In the genomic region with DNA sequence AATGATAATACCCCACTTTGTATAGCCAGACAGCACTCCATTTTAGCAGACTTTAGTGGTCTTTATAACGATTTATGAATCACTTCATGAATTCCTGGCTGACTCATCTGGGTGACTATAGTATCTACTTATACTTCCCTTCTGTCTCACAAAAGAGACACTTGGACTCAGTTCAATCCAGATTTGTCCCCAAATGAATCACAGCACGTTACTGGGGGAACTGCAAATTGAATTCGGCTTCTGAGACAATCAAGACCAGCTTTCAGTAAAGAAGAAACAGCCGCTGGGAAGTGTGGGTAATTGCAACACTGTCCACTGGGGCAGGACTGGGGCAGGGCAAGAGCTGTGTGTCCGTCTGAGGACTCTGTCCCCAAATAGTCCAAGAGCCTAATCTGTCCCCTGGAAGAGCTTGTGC, we compare ENCODE assay signal across 11 cellular contexts.
DNase-seq lines count a peak whose midpoint lies in the region; ATAC-seq, FAIRE-seq and TF ChIP-seq lines count a peak whose summit lies in the region.
"Had no signal": no experiment of that assay in that cellular context is flagged by ENCODE, and none has a peak within 500 bp of the region (broad histone marks: within the 10 kb centered on the region; RNA-seq: fewer than 3 reads in every experiment).

No MANE protein-coding gene starts in this region.

- SMC1A ChIA-PET in GM12878 (lab: Charles Lee; ENCODE audit: uncharacterized antibody, unreplicated experiment), result no interaction called here

- H3K27ac ChIP-seq in GM12878 (ENCODE audit: control insufficient read depth, insufficient read depth) (no peak overlapping the region), tibial artery (peak overlapping the region in 1 of 2 donors; percentile 28)

- H3K4me3 Mint-ChIP-seq in activated CD4-positive, alpha-beta T cell treated with anti-CD3 and anti-CD28 coated beads for 36 hours, result no peak overlapping the region
- H3K4me3 Mint-ChIP-seq: B cell had no signal

- H3K4me3 ChIP-seq in GM12878 (no peak overlapping the region), tibial artery (no peak overlapping the region)

- peaks cover 12% of the 10 kb centered on the region for H3K4me1 Mint-ChIP-seq in activated CD4-positive, alpha-beta T cell treated with anti-CD3 and anti-CD28 coated beads for 36 hours
- H3K4me1 Mint-ChIP-seq: B cell had no signal

- no TSS peak for BruUV-seq in GM12878 (replicated peaks; lab: Mats Ljungman, UMichigan)

- H3K36me3 Mint-ChIP-seq in activated CD4-positive, alpha-beta T cell treated with anti-CD3 and anti-CD28 coated beads for 36 hours (ENCODE audit: low read depth), result no peaks in the 10 kb centered on the region

- FAIRE-seq in GM12878 (lab: Jason Lieb, UNC) (no peak), islet of Langerhans (lab: Jason Lieb, UNC) (peak; percentile 41)

- in situ Hi-C loops in GM12878 (cut with MboI), result no loop called here

- CTCF ChIA-PET in activated CD4-positive, alpha-beta T cell treated with anti-CD3 and anti-CD28 coated beads for 36 hours (lab: Charles Lee), result no interaction called here
- CTCF ChIA-PET in GM12878 (lab: Yijun Ruan, JAX), result no interaction called here

- intact Hi-C loops in activated CD4-positive, alpha-beta T cell treated with anti-CD3 and anti-CD28 coated beads for 36 hours (cut with DNase I, micrococcal nuclease), result no loop called here
- intact Hi-C loops in GM12878 (cut with micrococcal nuclease; ENCODE audit: unreplicated experiment), result no loop called here
- intact Hi-C loops in tibial artery (cut with DNase I; ENCODE audit: low total_unique reads), result no loop called here

- TF ChIP-seq POLR2A in GM12878 (IDR thresholded peaks at IDR 0.05; ENCODE audit: low read depth, low read length), result no peak

- H3K36me3 ChIP-seq in GM12878 (ENCODE audit: control insufficient read depth in 2 of 2, insufficient read depth in 2 of 2, low read length in 1 of 2), result no peaks in the 10 kb centered on the region
- H3K36me3 ChIP-seq in tibial artery, result no peaks in the 10 kb centered on the region

- TF ChIP-seq EP300 in GM12878 (IDR thresholded peaks at IDR 0.05; ENCODE audit: borderline replicate concordance in 1 of 2, control insufficient read depth in 1 of 2, low read depth in 2 of 2, low read length in 2 of 2), result no peak

- TF ChIP-seq CTCF in GM12878 (IDR thresholded peaks at IDR 0.05 in 2 of 3, conservative IDR thresholded peaks at IDR 0.05 in 1 of 3; ENCODE audit: control insufficient read depth in 2 of 3, extremely low read depth in 1 of 3, insufficient read depth in 1 of 3, low read depth in 3 of 3, low read length in 3 of 3), result no peak
- peak; percentile 15 to 25 for TF ChIP-seq CTCF in tibial artery (IDR thresholded peaks at IDR 0.05)

- H2AFZ ChIP-seq in GM12878 (ENCODE audit: control insufficient read depth, low read depth, low read length), result no peak overlapping the region

- H3K9me3 Mint-ChIP-seq in activated CD4-positive, alpha-beta T cell treated with anti-CD3 and anti-CD28 coated beads for 36 hours (ENCODE audit: low read depth), result no peaks in the 10 kb centered on the region

- POLR2A ChIA-PET in activated CD4-positive, alpha-beta T cell treated with anti-CD3 and anti-CD28 coated beads for 36 hours (lab: Charles Lee), result no interaction called here
- POLR2A ChIA-PET in GM12878 (lab: Charles Lee), result no interaction called here

- ATAC-seq in activated CD4-positive, alpha-beta T cell treated with anti-CD3 and anti-CD28 coated beads for 36 hours, result peak; percentile 64
- ATAC-seq in GM12878 (peak; percentile 57), GM21825 (IDR thresholded peaks at IDR 0.05; ENCODE audit: unreplicated experiment) (no peak)

- H3K27me3 ChIP-seq in GM12878 (replicated peaks in 1 of 2; ENCODE audit: control insufficient read depth in 2 of 2, insufficient read depth in 2 of 2, low read length in 1 of 2) (no peaks in the 10 kb centered on the region), tibial artery (no peaks in the 10 kb centered on the region)

- peaks cover 27% of the 10 kb centered on the region for H3K27me3 Mint-ChIP-seq in activated CD4-positive, alpha-beta T cell treated with anti-CD3 and anti-CD28 coated beads for 36 hours

- no peaks in the 10 kb centered on the region for H3K79me2 ChIP-seq in GM12878 (ENCODE audit: control insufficient read depth, insufficient read depth, low read length)

- 3% methylated on average over 5 of the region's 5 CpGs for WGBS in GM12878 (ENCODE audit: insufficient coverage, insufficient replicate concordance, low lambda C conversion rate, missing lambda C conversion rate)

- DNase-seq in activated CD4-positive, alpha-beta T cell treated with anti-CD3 and anti-CD28 coated beads for 36 hours, result peak; percentile 9
- DNase-seq in activated CD4-positive, alpha-beta T cell treated with anti-CD3 and anti-CD28 coated beads, Interleukin-2, amount 50 U/mL, for 48 hours, result no peak
- DNase-seq in GM12878 (ENCODE audit: low read depth, low spot score) (no peak), tibial artery (peak in 1 of 2 donors; percentile 28), NCI-H1694 (lab: John Stamatoyannopoulos, UW) (no peak)
- DNase-seq in central memory CD4-positive, alpha-beta T cell, result no peak
- DNase-seq: activated naive CD4-positive, alpha-beta T cell; NCI-H748 treated with DMSO at 0.1 percent for 48 hours had no signal

- RAD21 ChIA-PET in GM12878 (lab: Charles Lee; ENCODE audit: unreplicated experiment), result no interaction called here

- H3K4me1 ChIP-seq in GM12878 (ENCODE audit: control insufficient read depth, insufficient read depth, low read length), result no peaks in the 10 kb centered on the region
- H3K4me1 ChIP-seq in tibial artery, result peaks cover 0 to 14% (median 2%) of the 10 kb centered on the region in 4 donors

- H3K4me2 ChIP-seq in GM12878 (ENCODE audit: control insufficient read depth, insufficient read depth), result no peak overlapping the region

- no peaks in the 10 kb centered on the region for H4K20me1 ChIP-seq in GM12878 (ENCODE audit: control insufficient read depth, insufficient read depth)

- no peak overlapping the region for H3K27ac Mint-ChIP-seq in activated CD4-positive, alpha-beta T cell treated with anti-CD3 and anti-CD28 coated beads for 36 hours
- H3K27ac Mint-ChIP-seq: B cell had no signal

- no peaks in the 10 kb centered on the region for H3K9me3 ChIP-seq in GM12878 (replicated peaks; ENCODE audit: control insufficient read depth, insufficient read depth, low read length)
- H3K9me3 ChIP-seq in tibial artery, result no peaks in the 10 kb centered on the region

- no peak overlapping the region for H3K9ac ChIP-seq in GM12878 (ENCODE audit: control insufficient read depth, insufficient read depth, low read length)

- no peak for TF ChIP-seq RAD21 in GM12878 (IDR thresholded peaks at IDR 0.05; ENCODE audit: insufficient read depth, low read depth, low read length)

TF ChIP-seq in GM12878, 131 proteins besides CTCF, POLR2A, EP300 and RAD21 (continues in another document):
- TF ChIP-seq, protein P1, sequence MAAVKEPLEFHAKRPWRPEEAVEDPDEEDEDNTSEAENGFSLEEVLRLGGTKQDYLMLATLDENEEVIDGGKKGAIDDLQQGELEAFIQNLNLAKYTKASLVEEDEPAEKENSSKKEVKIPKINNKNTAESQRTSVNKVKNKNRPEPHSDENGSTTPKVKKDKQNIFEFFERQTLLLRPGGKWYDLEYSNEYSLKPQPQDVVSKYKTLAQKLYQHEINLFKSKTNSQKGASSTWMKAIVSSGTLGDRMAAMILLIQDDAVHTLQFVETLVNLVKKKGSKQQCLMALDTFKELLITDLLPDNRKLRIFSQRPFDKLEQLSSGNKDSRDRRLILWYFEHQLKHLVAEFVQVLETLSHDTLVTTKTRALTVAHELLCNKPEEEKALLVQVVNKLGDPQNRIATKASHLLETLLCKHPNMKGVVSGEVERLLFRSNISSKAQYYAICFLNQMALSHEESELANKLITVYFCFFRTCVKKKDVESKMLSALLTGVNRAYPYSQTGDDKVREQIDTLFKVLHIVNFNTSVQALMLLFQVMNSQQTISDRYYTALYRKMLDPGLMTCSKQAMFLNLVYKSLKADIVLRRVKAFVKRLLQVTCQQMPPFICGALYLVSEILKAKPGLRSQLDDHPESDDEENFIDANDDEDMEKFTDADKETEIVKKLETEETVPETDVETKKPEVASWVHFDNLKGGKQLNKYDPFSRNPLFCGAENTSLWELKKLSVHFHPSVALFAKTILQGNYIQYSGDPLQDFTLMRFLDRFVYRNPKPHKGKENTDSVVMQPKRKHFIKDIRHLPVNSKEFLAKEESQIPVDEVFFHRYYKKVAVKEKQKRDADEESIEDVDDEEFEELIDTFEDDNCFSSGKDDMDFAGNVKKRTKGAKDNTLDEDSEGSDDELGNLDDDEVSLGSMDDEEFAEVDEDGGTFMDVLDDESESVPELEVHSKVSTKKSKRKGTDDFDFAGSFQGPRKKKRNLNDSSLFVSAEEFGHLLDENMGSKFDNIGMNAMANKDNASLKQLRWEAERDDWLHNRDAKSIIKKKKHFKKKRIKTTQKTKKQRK (IDR thresholded peaks at IDR 0.05; ENCODE audit: low read depth, low read length), result no peak
- TF ChIP-seq RELA (IDR thresholded peaks at IDR 0.05; ENCODE audit: borderline replicate concordance, partially characterized antibody), result no peak
- no peak for TF ChIP-seq EZH2 (IDR thresholded peaks at IDR 0.05; ENCODE audit: borderline replicate concordance, control insufficient read depth, low read depth, low read length)
- TF ChIP-seq POLR2AphosphoS2 (IDR thresholded peaks at IDR 0.05; ENCODE audit: low read depth, low read length), result no peak
- TF ChIP-seq NBN (IDR thresholded peaks at IDR 0.05), result no peak
- TF ChIP-seq PKNOX1 (IDR thresholded peaks at IDR 0.05), result no peak
- TF ChIP-seq MTA3 (IDR thresholded peaks at IDR 0.05; ENCODE audit: borderline replicate concordance, low read length), result no peak
- TF ChIP-seq JUNB (IDR thresholded peaks at IDR 0.05), result peak; percentile 41; the same call in 1 of the 2 replicates
- no peak for TF ChIP-seq YBX1 (IDR thresholded peaks at IDR 0.05)
- no peak for TF ChIP-seq RUNX3 (IDR thresholded peaks at IDR 0.05; ENCODE audit: low read length)
- no peak for TF ChIP-seq NFXL1 (IDR thresholded peaks at IDR 0.05; ENCODE audit: borderline replicate concordance)
- 0 out of 2 replicates have a peak, but pooled peaks have one; percentile 29 for TF ChIP-seq BCL11A (IDR thresholded peaks at IDR 0.05; ENCODE audit: low read depth, low read length)
- TF ChIP-seq MYC (IDR thresholded peaks at IDR 0.05; ENCODE audit: insufficient read depth, insufficient read length, insufficient replicate concordance, low read length, severe bottlenecking), result no peak
- TF ChIP-seq KDM1A (IDR thresholded peaks at IDR 0.05; ENCODE audit: borderline replicate concordance), result no peak

Comparison
In these comparisons a context has a peak if more than half of its experiments do, and no peak if none do; other contexts are left out.
1. CTCF ChIP-seq: peak in tibial artery (2 of 2); none in GM12878 (0 of 3).